13 cellular contexts compared by ENCODE assay signal in the genomic region with DNA sequence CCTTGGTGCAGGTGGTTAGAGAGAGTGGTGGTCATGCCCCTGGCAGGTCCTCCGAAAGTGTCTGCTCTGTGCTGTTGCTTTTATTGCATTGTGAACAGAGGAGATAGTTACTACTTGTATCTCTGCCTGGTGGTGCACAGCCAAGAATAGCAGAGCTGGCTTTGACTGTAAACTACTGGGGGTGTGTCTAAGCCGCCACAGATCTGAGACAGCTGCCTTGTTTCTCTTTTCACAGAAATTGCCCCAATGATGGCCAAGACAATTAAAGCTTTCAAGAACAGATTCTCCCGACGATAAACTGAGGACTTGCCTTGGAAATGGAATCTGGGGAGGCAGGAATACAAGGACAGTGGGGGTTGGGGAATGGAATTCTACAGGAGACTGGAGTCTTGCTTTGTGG.
DNase-seq lines count a peak whose midpoint lies in the region; TF ChIP-seq lines count a peak whose summit lies in the region.
"Had no signal": no experiment of that assay in that cellular context is flagged by ENCODE, and none has a peak within 500 bp of the region (broad histone marks: within the 10 kb centered on the region; RNA-seq: fewer than 3 reads in every experiment).

No MANE protein-coding gene starts in this region.

- DNase-seq in adipocyte (ENCODE audit: low read depth) (peak; percentile 30), choroid plexus epithelial cell (ENCODE audit: low read depth) (peak; percentile 63), inferior parietal cortex (ENCODE audit: extremely low spot score) (peak; percentile 68), putamen (ENCODE audit: low spot score) (peak; percentile 55), MM.1S (no peak), NCI-H748 (lab: John Stamatoyannopoulos, UW; ENCODE audit: unreplicated experiment) (no peak), COR-L47 (lab: John Stamatoyannopoulos, UW) (no peak)
- DNase-seq: GF-D8; Karpas-422; retina; stimulated activated CD4-positive, alpha-beta T cell treated with anti-CD3 and anti-CD28 coated beads, Interleukin-2, amount 100 ng/mL, for 24 hours had no signal

- TF ChIP-seq CTCF in choroid plexus epithelial cell (conservative IDR thresholded peaks at IDR 0.05; ENCODE audit: low read depth, low read length): no peak
- no peak for TF ChIP-seq CTCF in MM.1S (IDR thresholded peaks at IDR 0.05; ENCODE audit: low read length)

- no peaks in the 10 kb centered on the region for H3K9me2 ChIP-seq in MM.1S (replicated peaks; ENCODE audit: insufficient read depth, low read length)

- H3K4me3 ChIP-seq in adipocyte (ENCODE audit: low read length) (no peak overlapping the region), choroid plexus epithelial cell (ENCODE audit: low read depth, low read length) (no peak overlapping the region), MM.1S (ENCODE audit: low read length) (no peak overlapping the region)
- H3K4me3 ChIP-seq: esophagus muscularis mucosa, thoracic aorta had no signal

- no peak overlapping the region for H3K4me2 ChIP-seq in MM.1S (ENCODE audit: low read depth, low read length)

- no peaks in the 10 kb centered on the region for H3K79me2 ChIP-seq in MM.1S (ENCODE audit: low read length)

- no peaks in the 10 kb centered on the region for H3F3A ChIP-seq in MM.1S (ENCODE audit: insufficient read depth, low read length)

- H4K20me1 ChIP-seq in MM.1S (ENCODE audit: insufficient read depth, low read length): no peaks in the 10 kb centered on the region

- H3K9me3 ChIP-seq in adipocyte (ENCODE audit: control insufficient read depth, low read length): no peaks in the 10 kb centered on the region
- no peaks in the 10 kb centered on the region for H3K9me3 ChIP-seq in MM.1S (replicated peaks; ENCODE audit: insufficient read depth, low read length)
- H3K9me3 ChIP-seq: esophagus muscularis mucosa, thoracic aorta had no signal

- H3K27me3 ChIP-seq in adipocyte (replicated peaks; ENCODE audit: control insufficient read depth, insufficient read depth, low read length) (no peaks in the 10 kb centered on the region), MM.1S (replicated peaks; ENCODE audit: insufficient read depth, low read length) (no peaks in the 10 kb centered on the region)
- H3K27me3 ChIP-seq: esophagus muscularis mucosa had no signal

- H3K27ac ChIP-seq in MM.1S (ENCODE audit: low read length): no peak overlapping the region
- H3K27ac ChIP-seq: thoracic aorta had no signal

- H3K9ac ChIP-seq in adipocyte (ENCODE audit: low read length) (peak overlapping the region; percentile 32), MM.1S (ENCODE audit: low read length) (no peak overlapping the region)

- peaks cover 23% of the 10 kb centered on the region for H3K4me1 ChIP-seq in adipocyte (ENCODE audit: control insufficient read depth, insufficient read depth, low read length)
- peaks cover 11% of the 10 kb centered on the region for H3K4me1 ChIP-seq in MM.1S (ENCODE audit: low read length)

- no peak overlapping the region for H2AFZ ChIP-seq in MM.1S (ENCODE audit: low read length)

- H3K36me3 ChIP-seq in adipocyte (ENCODE audit: control insufficient read depth, insufficient read depth, low read length, severe bottlenecking) (peaks cover 95% of the 10 kb centered on the region), MM.1S (replicated peaks; ENCODE audit: insufficient read depth, low read length) (peaks cover 12% of the 10 kb centered on the region; the same call in 1 of the 2 replicates)

Comparison
In these comparisons a context has a peak if more than half of its experiments do, and no peak if none do; other contexts are left out.
1. DNase-seq: peak in adipocyte (single experiment), choroid plexus epithelial cell (single experiment), inferior parietal cortex (single experiment) and putamen (single experiment); none in MM.1S (single experiment), NCI-H748 (single experiment) and COR-L47 (single experiment).